In genomic region chr9:121271368-121272351, GRCh38 we compare ENCODE assay signal across 10 cellular contexts. TPM values are rescaled to one million over a fixed set of nuclear protein-coding genes. Genes with fewer than 3 reads are reported as not detected.
DNase-seq lines count a peak whose midpoint lies in the region; ATAC-seq and TF ChIP-seq lines count a peak whose summit lies in the region.
"Had no signal": no experiment of that assay in that cellular context is flagged by ENCODE, and none has a peak within 500 bp of the region (broad histone marks: within the 10 kb centered on the region; RNA-seq: fewer than 3 reads in every experiment).

No MANE protein-coding gene starts in this region.

- H3K4me1 Mint-ChIP-seq in activated naive CD8-positive, alpha-beta T cell treated with anti-CD3 and anti-CD28 coated beads, Interleukin-2, amount 50 U/mL, for 24 hours: peaks cover 14% of the 10 kb centered on the region
- H3K4me1 Mint-ChIP-seq in activated naive CD8-positive, alpha-beta T cell treated with anti-CD3 and anti-CD28 coated beads for 36 hours: peaks cover 7% of the 10 kb centered on the region
- H3K4me1 Mint-ChIP-seq in endothelial cell (ENCODE audit: unreplicated experiment) (peaks cover 40% of the 10 kb centered on the region), WTC11 (peaks cover 47% of the 10 kb centered on the region)

- H3K4me1 ChIP-seq in muscle layer of duodenum (ENCODE audit: control insufficient read depth in 1 of 2, insufficient read depth in 2 of 2, low read length in 2 of 2) (peaks cover 22 to 79% of the 10 kb centered on the region in 2 donors), vagina (peaks cover 90% of the 10 kb centered on the region)

- H3K4me3 ChIP-seq in muscle layer of duodenum (ENCODE audit: low read depth in 1 of 2, low read length in 2 of 2): peak overlapping the region; percentile 30 to 49
- peak overlapping the region in 1 of 2 donors; percentile 23 for H3K4me3 ChIP-seq in vagina
- H3K4me3 ChIP-seq: A549 had no signal

- DNase-seq in activated naive CD8-positive, alpha-beta T cell treated with anti-CD3 and anti-CD28 coated beads, Interleukin-2, amount 50 U/mL, for 24 hours: no peak
- DNase-seq in activated naive CD8-positive, alpha-beta T cell treated with anti-CD3 and anti-CD28 coated beads for 36 hours: no peak
- DNase-seq in dedifferentiated amniotic fluid mesenchymal stem cell (ENCODE audit: extremely low spot score) (peak; percentile 67), vagina (ENCODE audit: extremely low spot score in 2 of 2) (no peak), endothelial cell (ENCODE audit: low spot score) (no peak), WTC11 (ENCODE audit: low spot score) (no peak), erythroblast (lab: John Stamatoyannopoulos, UW) (no peak)
- DNase-seq: NCI-H1048 had no signal

- H3K9me3 Mint-ChIP-seq in activated naive CD8-positive, alpha-beta T cell treated with anti-CD3 and anti-CD28 coated beads, Interleukin-2, amount 50 U/mL, for 24 hours: no peaks in the 10 kb centered on the region
- no peaks in the 10 kb centered on the region for H3K9me3 Mint-ChIP-seq in activated naive CD8-positive, alpha-beta T cell treated with anti-CD3 and anti-CD28 coated beads for 36 hours
- H3K9me3 Mint-ChIP-seq in endothelial cell (ENCODE audit: unreplicated experiment): no peaks in the 10 kb centered on the region
- no peaks in the 10 kb centered on the region for H3K9me3 Mint-ChIP-seq in WTC11

- POLR2A ChIA-PET in WTC11 (lab: Charles Lee): interaction anchor here (0.6 kb wide), 1 partner anchor 778 kb away, joined by 4 read pairs; no protein-coding TSS in a partner anchor

- intact Hi-C loops in vagina (cut with DNase I): no loop called here

- ATAC-seq in activated naive CD8-positive, alpha-beta T cell treated with anti-CD3 and anti-CD28 coated beads, Interleukin-2, amount 50 U/mL, for 24 hours: peak; percentile 17
- no peak for ATAC-seq in WTC11
- ATAC-seq: A549 had no signal

- no peaks in the 10 kb centered on the region for H3K36me3 Mint-ChIP-seq in activated naive CD8-positive, alpha-beta T cell treated with anti-CD3 and anti-CD28 coated beads, Interleukin-2, amount 50 U/mL, for 24 hours (ENCODE audit: low read depth)
- no peaks in the 10 kb centered on the region for H3K36me3 Mint-ChIP-seq in activated naive CD8-positive, alpha-beta T cell treated with anti-CD3 and anti-CD28 coated beads for 36 hours
- peaks cover 7% of the 10 kb centered on the region for H3K36me3 Mint-ChIP-seq in endothelial cell (ENCODE audit: low read depth, unreplicated experiment)
- H3K36me3 Mint-ChIP-seq in WTC11: no peaks in the 10 kb centered on the region

- TF ChIP-seq POLR2A in vagina (IDR thresholded peaks at IDR 0.05) (no peak), erythroblast (IDR thresholded peaks at IDR 0.05; ENCODE audit: low read length) (no peak)

- H3K4me3 Mint-ChIP-seq in activated naive CD8-positive, alpha-beta T cell treated with anti-CD3 and anti-CD28 coated beads, Interleukin-2, amount 50 U/mL, for 24 hours: no peak overlapping the region
- H3K4me3 Mint-ChIP-seq in activated naive CD8-positive, alpha-beta T cell treated with anti-CD3 and anti-CD28 coated beads for 36 hours: no peak overlapping the region
- H3K4me3 Mint-ChIP-seq in endothelial cell (ENCODE audit: unreplicated experiment) (no peak overlapping the region), WTC11 (no peak overlapping the region)

- H3K36me3 ChIP-seq in muscle layer of duodenum (ENCODE audit: control insufficient read depth in 1 of 2, insufficient read depth in 2 of 2, low read length in 2 of 2) (peaks cover 6 to 8% of the 10 kb centered on the region in 2 donors), vagina (no peaks in the 10 kb centered on the region)

- TF ChIP-seq CTCF in vagina (IDR thresholded peaks at IDR 0.05): no peak
- TF ChIP-seq CTCF in endothelial cell (IDR thresholded peaks at IDR 0.05; ENCODE audit: unreplicated experiment): no peak
- no peak for TF ChIP-seq CTCF in WTC11 (IDR thresholded peaks at IDR 0.05)

- peak overlapping the region; percentile 92 for H3K27ac ChIP-seq in muscle layer of duodenum (ENCODE audit: low read length)
- H3K27ac ChIP-seq in vagina: peak overlapping the region; percentile 97
- H3K27ac ChIP-seq: A549 had no signal

- H3K27ac Mint-ChIP-seq in activated naive CD8-positive, alpha-beta T cell treated with anti-CD3 and anti-CD28 coated beads, Interleukin-2, amount 50 U/mL, for 24 hours: no peak overlapping the region
- H3K27ac Mint-ChIP-seq in activated naive CD8-positive, alpha-beta T cell treated with anti-CD3 and anti-CD28 coated beads for 36 hours: no peak overlapping the region
- H3K27ac Mint-ChIP-seq in endothelial cell (ENCODE audit: unreplicated experiment): no peak overlapping the region
- no peak overlapping the region for H3K27ac Mint-ChIP-seq in WTC11

- H3K9me3 ChIP-seq in muscle layer of duodenum (ENCODE audit: control insufficient read depth in 1 of 2, low read length in 2 of 2): no peaks in the 10 kb centered on the region
- no peaks in the 10 kb centered on the region for H3K9me3 ChIP-seq in vagina
- H3K9me3 ChIP-seq: A549 had no signal

- H3K27me3 Mint-ChIP-seq in activated naive CD8-positive, alpha-beta T cell treated with anti-CD3 and anti-CD28 coated beads, Interleukin-2, amount 50 U/mL, for 24 hours: peaks cover 11% of the 10 kb centered on the region
- peaks cover 18% of the 10 kb centered on the region for H3K27me3 Mint-ChIP-seq in activated naive CD8-positive, alpha-beta T cell treated with anti-CD3 and anti-CD28 coated beads for 36 hours
- H3K27me3 Mint-ChIP-seq in endothelial cell (ENCODE audit: unreplicated experiment) (peaks cover 3% of the 10 kb centered on the region), WTC11 (ENCODE audit: low read depth) (peaks cover 31% of the 10 kb centered on the region)

- CTCF ChIA-PET in WTC11 (lab: Charles Lee): interaction anchor here (1.4 to 1.5 kb wide), 2 partner anchors 10 to 11 kb away, joined by 3 to 6 read pairs; no protein-coding TSS in a partner anchor

- H3K27me3 ChIP-seq in muscle layer of duodenum (ENCODE audit: low read depth, low read length): no peaks in the 10 kb centered on the region
- no peaks in the 10 kb centered on the region for H3K27me3 ChIP-seq in vagina

TF ChIP-seq in WTC11, 78 proteins besides CTCF, POLR2A, EP300 and RAD21 (continues in another document):
- TF ChIP-seq ZNF396 (CRISPR knock-in tag; IDR thresholded peaks at IDR 0.05; ENCODE audit: borderline replicate concordance) (no peak), ZNF138 (CRISPR knock-in tag; conservative IDR thresholded peaks at IDR 0.05) (no peak), HMGXB4 (CRISPR knock-in tag; IDR thresholded peaks at IDR 0.05) (no peak), ZNF416 (CRISPR knock-in tag; IDR thresholded peaks at IDR 0.05) (no peak), ZBTB21 (CRISPR knock-in tag; IDR thresholded peaks at IDR 0.05; ENCODE audit: borderline replicate concordance) (no peak), MXD4 (CRISPR knock-in tag; IDR thresholded peaks at IDR 0.05; ENCODE audit: borderline replicate concordance) (no peak), ZNF425 (CRISPR knock-in tag; conservative IDR thresholded peaks at IDR 0.05) (no peak), IRF1 (CRISPR knock-in tag; IDR thresholded peaks at IDR 0.05) (no peak)

RNA-seq across cellular contexts. Expression of gene GSN, which starts 3.7 kb away (rescaled TPM):
- 1 to 10 TPM; 1.7 to 1.8 TPM for total RNA-seq in activated naive CD8-positive, alpha-beta T cell treated with anti-CD3 and anti-CD28 coated beads for 36 hours
- total RNA-seq in vagina (2,053 TPM), endothelial cell (ENCODE audit: unreplicated experiment) (205 TPM), WTC11 (2021) (47.0 to 57.3 TPM (median 54.9 TPM) in 3 replicates)

Comparison
In these comparisons a context has a peak if more than half of its experiments do, and no peak if none do; other contexts are left out.
1. RNA of gene GSN, which starts 3.7 kb away (total RNA-seq): 2,053 TPM in vagina (single experiment), 205 TPM in endothelial cell (single experiment) and 47.0 to 57.3 TPM in WTC11; 1.7 to 1.8 TPM in activated naive CD8-positive, alpha-beta T cell treated with anti-CD3 and anti-CD28 coated beads for 36 hours; every median in the first group is over 10 times any median in the second.